In genomic region chr22:31954535-31955326, GRCh38 we compare ENCODE assay signal across 1 cellular context.
TF ChIP-seq lines count a peak whose summit lies in the region.

No MANE protein-coding gene starts in this region.

TF ChIP-seq in WTC11, 78 proteins besides CTCF, POLR2A, EP300 and RAD21 (continued from another document):
- TF ChIP-seq AR (CRISPR knock-in tag; IDR thresholded peaks at IDR 0.05) (no peak), ZSCAN18 (CRISPR knock-in tag; IDR thresholded peaks at IDR 0.05) (no peak), NFYB (CRISPR knock-in tag; conservative IDR thresholded peaks at IDR 0.05; ENCODE audit: low read depth) (no peak), JUN (CRISPR knock-in tag; IDR thresholded peaks at IDR 0.05) (no peak), USF2 (CRISPR knock-in tag; IDR thresholded peaks at IDR 0.05) (no peak), TCF7 (CRISPR knock-in tag; IDR thresholded peaks at IDR 0.05; ENCODE audit: low read depth) (no peak), STAT6 (CRISPR knock-in tag; conservative IDR thresholded peaks at IDR 0.05; ENCODE audit: low read depth) (no peak), ZNF532 (CRISPR knock-in tag; IDR thresholded peaks at IDR 0.05; ENCODE audit: borderline replicate concordance) (no peak), PREB (CRISPR knock-in tag; IDR thresholded peaks at IDR 0.05; ENCODE audit: borderline replicate concordance) (no peak), KAT7 (CRISPR knock-in tag; IDR thresholded peaks at IDR 0.05; ENCODE audit: borderline replicate concordance) (no peak)
